Comparison of ENCODE assay signal across 1 cellular context in the genomic region with DNA sequence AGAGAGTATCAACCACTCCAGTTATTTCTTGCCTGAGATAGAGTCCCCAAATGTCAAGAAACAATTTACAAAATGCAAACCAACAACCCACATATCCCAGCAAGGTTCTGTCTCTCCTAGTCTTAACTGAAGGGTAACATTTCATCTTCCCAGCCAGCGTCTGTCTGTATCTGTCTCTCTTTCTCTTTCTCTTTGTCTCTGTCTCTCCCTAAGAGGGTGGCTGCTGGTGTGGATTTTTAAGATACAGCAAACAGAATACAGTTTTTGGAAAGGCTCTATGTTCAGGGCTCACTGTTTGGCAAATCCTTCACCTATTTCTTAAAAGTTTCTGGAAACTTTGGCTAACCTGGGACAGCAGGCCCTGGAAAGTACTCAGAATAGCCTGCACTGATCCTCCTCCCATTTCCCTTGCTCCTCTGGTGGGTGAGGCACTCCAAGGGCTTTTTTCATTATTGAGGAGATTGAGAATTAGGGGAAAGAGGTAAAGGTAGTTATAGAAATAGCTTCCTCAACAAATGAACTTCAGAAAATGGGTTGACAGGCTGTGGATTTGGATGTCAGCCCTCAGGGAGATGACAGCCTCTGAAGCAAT.
A peak's percentile ranks its signal among the peaks of the same experiment; 100 is the strongest.
TF ChIP-seq lines count a peak whose summit lies in the region.

No MANE protein-coding gene starts in this region.

TF ChIP-seq in K562, 482 proteins besides CTCF, POLR2A, EP300 and RAD21:
- TF ChIP-seq ASH1L (IDR thresholded peaks at IDR 0.05; ENCODE audit: borderline replicate concordance, low read depth, partially characterized antibody) (no peak), ZNF507 (tag; conservative IDR thresholded peaks at IDR 0.05) (no peak), ZFX (CRISPR knock-in tag; IDR thresholded peaks at IDR 0.05) (0 out of 2 replicates have a peak, but pooled peaks have one; percentile 12), PHF8 (IDR thresholded peaks at IDR 0.05; ENCODE audit: borderline replicate concordance, low read length) (no peak), ZNF174 (CRISPR knock-in tag; IDR thresholded peaks at IDR 0.05) (no peak)
